Comparison of ENCODE assay signal across 10 cellular contexts in genomic region chr10:114413398-114413797, GRCh38. TPM values are rescaled to one million over a fixed set of nuclear protein-coding genes. Genes with fewer than 3 reads are reported as not detected.
DNase-seq lines count a peak whose midpoint lies in the region; ATAC-seq and TF ChIP-seq lines count a peak whose summit lies in the region.
"Had no signal": no experiment of that assay in that cellular context is flagged by ENCODE, and none has a peak within 500 bp of the region (broad histone marks: within the 10 kb centered on the region; RNA-seq: fewer than 3 reads in every experiment).

No MANE protein-coding gene starts in this region.

- H3K9me3 ChIP-seq in ascending aorta (no peaks in the 10 kb centered on the region), upper lobe of right lung (no peaks in the 10 kb centered on the region)

- no peak overlapping the region for H3K4me3 Mint-ChIP-seq in activated CD4-positive, alpha-beta T cell treated with anti-CD3 and anti-CD28 coated beads for 36 hours

- H3K27ac ChIP-seq in ascending aorta: peak overlapping the region; percentile 59 to 80
- no peak overlapping the region for H3K27ac ChIP-seq in upper lobe of right lung

- no peaks in the 10 kb centered on the region for H3K36me3 ChIP-seq in ascending aorta
- H3K36me3 ChIP-seq in upper lobe of right lung: no peaks in the 10 kb centered on the region

- H3K9me3 Mint-ChIP-seq in activated CD4-positive, alpha-beta T cell treated with anti-CD3 and anti-CD28 coated beads for 36 hours (ENCODE audit: low read depth): no peaks in the 10 kb centered on the region

- H3K4me1 ChIP-seq in ascending aorta: peaks cover 3 to 6% of the 10 kb centered on the region in 2 donors
- H3K4me1 ChIP-seq in upper lobe of right lung: peaks cover 5% of the 10 kb centered on the region

- H3K36me3 Mint-ChIP-seq in activated CD4-positive, alpha-beta T cell treated with anti-CD3 and anti-CD28 coated beads for 36 hours (ENCODE audit: low read depth): no peaks in the 10 kb centered on the region

- DNase-seq in activated CD4-positive, alpha-beta T cell treated with anti-CD3 and anti-CD28 coated beads for 36 hours: peak; percentile 17
- DNase-seq in activated CD4-positive, alpha-beta T cell treated with anti-CD3 and anti-CD28 coated beads for 48 hours: no peak
- peak in 1 of 2 donors; percentile 88 for DNase-seq in ascending aorta (ENCODE audit: low spot score in 2 of 2)
- no peak for DNase-seq in left colon
- peak; percentile 82 for DNase-seq in upper lobe of right lung
- no peak for DNase-seq in stimulated activated CD4-positive, alpha-beta T cell treated with anti-CD3 and anti-CD28 coated beads, Interleukin-2, amount 100 ng/mL, for 24 hours
- DNase-seq in SHP77 treated with DMSO at 0.1 percent for 48 hours (lab: John Stamatoyannopoulos, UW): no peak
- DNase-seq: NCI-H345 had no signal

- H3K4me1 Mint-ChIP-seq in activated CD4-positive, alpha-beta T cell treated with anti-CD3 and anti-CD28 coated beads for 36 hours: no peaks in the 10 kb centered on the region

- POLR2A ChIA-PET in activated CD4-positive, alpha-beta T cell treated with anti-CD3 and anti-CD28 coated beads for 36 hours (lab: Charles Lee): no interaction called here

- no peak for ATAC-seq in activated CD4-positive, alpha-beta T cell treated with anti-CD3 and anti-CD28 coated beads for 36 hours
- ATAC-seq in left colon: peak; percentile 36
- ATAC-seq in upper lobe of right lung: peak; percentile 93
- no peak for ATAC-seq in GM21717 (IDR thresholded peaks at IDR 0.05; ENCODE audit: unreplicated experiment)
- ATAC-seq: K562 had no signal

- intact Hi-C loops in activated CD4-positive, alpha-beta T cell treated with anti-CD3 and anti-CD28 coated beads for 36 hours (cut with DNase I, micrococcal nuclease): no loop called here
- intact Hi-C loops in ascending aorta (cut with DNase I): no loop called here
- intact Hi-C loops in left colon (cut with DNase I, micrococcal nuclease): no loop called here
- intact Hi-C loops in upper lobe of right lung (cut with DNase I): no loop called here

- H3K27me3 ChIP-seq in ascending aorta (no peaks in the 10 kb centered on the region), upper lobe of right lung (no peaks in the 10 kb centered on the region)

- CTCF ChIA-PET in activated CD4-positive, alpha-beta T cell treated with anti-CD3 and anti-CD28 coated beads for 36 hours (lab: Charles Lee): interaction anchor here (1.4 kb wide), 1 partner anchor 109 kb away, joined by 6 read pairs; no protein-coding TSS in a partner anchor

- no peak overlapping the region for H3K27ac Mint-ChIP-seq in activated CD4-positive, alpha-beta T cell treated with anti-CD3 and anti-CD28 coated beads for 36 hours

- no peak for TF ChIP-seq CTCF in ascending aorta (IDR thresholded peaks at IDR 0.05)
- TF ChIP-seq CTCF in upper lobe of right lung (IDR thresholded peaks at IDR 0.05): no peak

- peaks cover 18% of the 10 kb centered on the region for H3K27me3 Mint-ChIP-seq in activated CD4-positive, alpha-beta T cell treated with anti-CD3 and anti-CD28 coated beads for 36 hours

- H3K4me3 ChIP-seq in ascending aorta (no peak overlapping the region), upper lobe of right lung (no peak overlapping the region)
- H3K4me3 ChIP-seq: K562 had no signal

RNA-seq across cellular contexts. Expression of gene AFAP1L2, which starts 9.1 kb away (rescaled TPM):
- 1 to 10 TPM; 1.4 to 2.0 TPM for total RNA-seq in activated CD4-positive, alpha-beta T cell treated with anti-CD3 and anti-CD28 coated beads for 36 hours
- total RNA-seq in ascending aorta (30.4 TPM), left colon (10 to 100 TPM in 1 of 2 donors, 1 to 10 TPM in 1; 8.9 to 12.5 TPM), upper lobe of right lung (10.1 TPM)

Comparison
In these comparisons a context has a peak if more than half of its experiments do, and no peak if none do; other contexts are left out.
1. DNase-seq: peak in activated CD4-positive, alpha-beta T cell treated with anti-CD3 and anti-CD28 coated beads for 36 hours (single experiment) and upper lobe of right lung (single experiment); none in activated CD4-positive, alpha-beta T cell treated with anti-CD3 and anti-CD28 coated beads for 48 hours (single experiment), left colon (0 of 2), stimulated activated CD4-positive, alpha-beta T cell treated with anti-CD3 and anti-CD28 coated beads, Interleukin-2, amount 100 ng/mL, for 24 hours (0 of 2) and SHP77 treated with DMSO at 0.1 percent for 48 hours (single experiment).
2. ATAC-seq: peak in left colon (single experiment) and upper lobe of right lung (single experiment); none in activated CD4-positive, alpha-beta T cell treated with anti-CD3 and anti-CD28 coated beads for 36 hours (single experiment) and GM21717 (single experiment).